In the genomic region with DNA sequence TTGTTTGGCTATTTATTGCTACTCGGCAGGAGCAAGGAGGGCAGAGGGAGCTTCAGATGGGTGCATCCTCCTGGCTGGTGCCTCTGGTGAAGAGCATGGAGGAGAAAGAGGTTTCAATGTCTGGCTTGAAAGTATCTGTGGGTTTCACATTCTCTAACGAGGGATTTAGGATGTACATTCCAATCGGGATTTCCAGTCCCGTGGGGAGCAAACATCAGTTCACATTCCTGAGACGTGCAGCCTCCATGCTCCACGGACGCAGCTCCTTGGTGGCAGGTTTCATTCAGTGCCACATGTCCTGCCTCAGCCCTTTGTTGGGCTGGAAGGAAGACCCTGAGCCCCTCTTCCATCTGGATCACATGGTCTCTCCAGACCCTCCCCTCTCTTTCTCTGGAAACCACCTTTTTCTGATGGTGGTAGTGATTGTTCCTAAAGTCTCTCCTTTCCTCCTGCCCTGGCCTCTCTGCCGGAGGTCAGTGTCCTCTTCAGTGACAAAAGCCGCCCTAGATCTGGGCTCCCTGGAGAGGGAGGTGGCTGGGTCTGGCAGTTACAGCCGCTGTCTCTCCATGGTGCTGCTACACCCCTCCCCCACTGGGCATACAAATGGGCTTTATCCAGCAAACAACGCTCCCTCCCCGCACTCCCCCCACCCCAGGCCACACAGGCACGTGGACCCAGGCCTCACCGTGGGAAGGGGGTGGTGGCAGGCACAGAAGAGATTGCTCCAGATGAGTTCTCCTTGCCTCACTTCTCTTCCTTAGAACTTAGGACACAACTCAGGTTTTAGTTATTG, we compare ENCODE assay signal across 8 cellular contexts. TPM values are rescaled to one million over a fixed set of nuclear protein-coding genes. Genes with fewer than 3 reads are reported as not detected.
A peak's percentile ranks its signal among the peaks of the same experiment; 100 is the strongest.
DNase-seq lines count a peak whose midpoint lies in the region; ATAC-seq and TF ChIP-seq lines count a peak whose summit lies in the region.
"Had no signal": no experiment of that assay in that cellular context is flagged by ENCODE, and none has a peak within 500 bp of the region (broad histone marks: within the 10 kb centered on the region; RNA-seq: fewer than 3 reads in every experiment).

No MANE protein-coding gene starts in this region.

- BruUV-seq in A673 (replicated peaks; lab: Mats Ljungman, UMichigan) = no TSS peak

- H3K4me1 ChIP-seq in A673 (ENCODE audit: insufficient read depth, low read length, poor library complexity, severe bottlenecking) (peaks cover 47% of the 10 kb centered on the region), OCI-LY3 (ENCODE audit: low read length) (peaks cover 26% of the 10 kb centered on the region)

- CTCF ChIA-PET in A673 (lab: Charles Lee) = interaction anchor here (0.6 to 3.0 kb wide), 7 partner anchors 12 to 195 kb away, joined by 3 to 24 read pairs (median 4); a partner anchor contains a TSS

- TF ChIP-seq POLR2A in lower leg skin (IDR thresholded peaks at IDR 0.05) = no peak

- DNase-seq in A673 (ENCODE audit: low spot score) (peak; percentile 52), inferior parietal cortex (ENCODE audit: extremely low spot score) (peak; percentile 49), mesenteric fat pad (ENCODE audit: low spot score) (no peak), lower leg skin (ENCODE audit: low spot score in 2 of 2) (no peak)
- DNase-seq: SIG-M5 had no signal

- H3K27ac ChIP-seq in A673 (ENCODE audit: low read depth, low read length, poor library complexity, severe bottlenecking) = peak overlapping the region; percentile 80
- no peak overlapping the region for H3K27ac ChIP-seq in OCI-LY3 (ENCODE audit: low read length)

- H3K36me3 ChIP-seq in A673 (ENCODE audit: insufficient read depth, low read length, poor library complexity, severe bottlenecking) (no peaks in the 10 kb centered on the region), OCI-LY3 (replicated peaks; ENCODE audit: low read depth, low read length) (no peaks in the 10 kb centered on the region)

- H4K20me1 ChIP-seq in OCI-LY3 (ENCODE audit: insufficient read depth, low read length) = no peaks in the 10 kb centered on the region

- H3K27me3 ChIP-seq in A673 (replicated peaks; ENCODE audit: insufficient read depth, low read depth, low read length, poor library complexity) (no peaks in the 10 kb centered on the region), OCI-LY3 (ENCODE audit: low read depth, low read length) (peaks cover 39% of the 10 kb centered on the region)

- intact Hi-C loops in A673 (cut with micrococcal nuclease; ENCODE audit: unreplicated experiment) (loop anchor here (1.0 to 10.0 kb wide), 4 partner anchors 25 to 741 kb away; a partner anchor contains a TSS), lower leg skin (cut with DNase I; ENCODE audit: low total_unique reads) (no loop called here)

- 23 to 36% methylated on average over 14 of the region's 14 CpGs for WGBS in lower leg skin, 2 donors

- ATAC-seq in GM18502 (IDR thresholded peaks at IDR 0.05; ENCODE audit: poor library complexity, unreplicated experiment) = no peak

- H3K4me3 ChIP-seq in A673 (ENCODE audit: low read depth, low read length, poor library complexity, severe bottlenecking) (peak overlapping the region; percentile 29), OCI-LY3 (ENCODE audit: low read length) (peak overlapping the region; percentile 76), lower leg skin (ENCODE audit: low read depth, poor library complexity, severe bottlenecking) (no peak overlapping the region)

- H2AFZ ChIP-seq in OCI-LY3 (ENCODE audit: low read depth, low read length) = peak overlapping the region; percentile 91; the same call in 1 of the 2 replicates

- no peak for TF ChIP-seq CTCF in A673 (conservative IDR thresholded peaks at IDR 0.05; ENCODE audit: low read depth, low read length)
- no peak for TF ChIP-seq CTCF in OCI-LY3 (IDR thresholded peaks at IDR 0.05; ENCODE audit: low read depth, low read length)
- no peak for TF ChIP-seq CTCF in lower leg skin (IDR thresholded peaks at IDR 0.05)

- peak overlapping the region; percentile 84 for H3K4me2 ChIP-seq in OCI-LY3 (ENCODE audit: low read length)

- POLR2A ChIA-PET in A673 (lab: Charles Lee; ENCODE audit: low non-redundant PET) = interaction anchor here (0.6 kb wide), 1 partner anchor 30 kb away, joined by 3 read pairs; no protein-coding TSS in a partner anchor

- no peaks in the 10 kb centered on the region for H3K9me3 ChIP-seq in A673 (ENCODE audit: low read depth, low read length, poor library complexity, severe bottlenecking)
- no peaks in the 10 kb centered on the region for H3K9me3 ChIP-seq in OCI-LY3 (ENCODE audit: insufficient read depth, low read length)

- no peaks in the 10 kb centered on the region for H3K79me2 ChIP-seq in OCI-LY3 (ENCODE audit: low read length)

- peak overlapping the region; percentile 58; the same call in 1 of the 2 replicates for H3K9ac ChIP-seq in OCI-LY3 (ENCODE audit: low read length)

RNA-seq across cellular contexts. Expression of a gene that starts 0.8 kb away (rescaled TPM):
- 2.0 and 2.2 TPM in 2 replicates for total RNA-seq in A673 (2021)
- not detected for total RNA-seq in mesenteric fat pad
- 1 to 10 TPM in 1 of 4 donors, under 1 TPM in 3; 0.30 to 1.8 (median 0.51) TPM for total RNA-seq in lower leg skin
- total RNA-seq: dermis blood vessel endothelial cell had no signal

RNA-seq across cellular contexts. Expression of a gene that starts 12.1 kb away (rescaled TPM):
- total RNA-seq in A673 (2021) (136 and 144 TPM in 2 replicates), mesenteric fat pad (89.2 TPM), lower leg skin (100 to 1,000 TPM; 113 to 139 (median 126) TPM)

RNA-seq across cellular contexts. Expression of a gene that starts 15.8 kb away (rescaled TPM):
- total RNA-seq in A673 (2021) = 9.2 and 11.3 TPM in 2 replicates
- total RNA-seq in mesenteric fat pad = 14.4 TPM
- 1 to 10 TPM in 2 of 4 donors, under 1 TPM in 1, not detected in 1; 0.46 to 3.4 (median 3.4) TPM for total RNA-seq in lower leg skin

RNA-seq across cellular contexts. Expression of a gene that starts 20.8 kb away (rescaled TPM):
- total RNA-seq in A673 (2021) (141 and 153 TPM in 2 replicates), mesenteric fat pad (17.9 TPM), lower leg skin (10 to 100 TPM; 12.3 to 14.2 (median 13.2) TPM)

RNA-seq across cellular contexts. Expression of a gene that starts 25.6 kb away (rescaled TPM):
- total RNA-seq in A673 (2021) (3.5 and 4.9 TPM in 2 replicates), mesenteric fat pad (3.5 TPM), lower leg skin (10 to 100 TPM; 16.1 to 34.8 (median 23.4) TPM)

Comparison
In these comparisons a context has a peak if more than half of its experiments do, and no peak if none do; other contexts are left out.
1. DNase-seq: peak in A673 (single experiment) and inferior parietal cortex (single experiment); none in mesenteric fat pad (single experiment) and lower leg skin (0 of 2).